ENCODE assay signal across 8 cellular contexts in the genomic region with DNA sequence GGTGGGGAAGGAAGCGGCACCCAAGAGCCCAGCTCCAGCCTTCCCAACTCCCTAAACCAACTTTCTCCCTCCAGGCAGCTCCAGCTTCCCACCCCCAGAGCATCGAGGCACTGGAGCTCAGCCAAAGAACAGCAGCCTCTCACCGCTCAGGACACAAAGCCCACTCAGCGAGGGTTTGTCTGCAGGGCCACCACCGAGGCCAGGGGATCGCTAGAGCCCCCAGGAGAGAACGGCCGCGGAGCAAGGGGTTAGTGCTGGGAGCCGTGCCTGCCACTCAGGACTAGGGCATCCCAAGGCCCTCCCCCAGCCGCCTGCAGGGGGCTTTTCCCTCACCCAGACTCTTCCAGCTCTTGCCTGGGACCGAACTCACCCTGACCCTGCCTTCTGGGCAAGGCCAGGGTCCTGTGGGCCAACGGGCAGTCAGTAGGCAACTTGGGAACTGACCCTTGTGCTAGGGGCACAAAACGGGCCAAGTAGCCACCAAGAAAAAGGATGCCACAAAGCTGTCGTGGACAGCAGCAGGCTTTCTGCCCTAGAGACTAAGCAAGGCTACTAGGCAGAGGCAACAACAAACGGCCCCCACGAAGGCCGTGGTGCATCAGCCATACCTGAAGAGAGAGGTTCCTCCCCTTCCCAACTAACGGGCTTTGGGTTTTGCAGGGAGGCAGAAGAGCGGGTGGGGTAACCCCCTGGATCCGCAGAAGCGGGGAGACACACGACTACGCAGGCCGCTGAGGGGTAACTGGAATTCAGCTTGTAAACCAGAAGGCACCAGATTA. TPM values are rescaled to one million over a fixed set of nuclear protein-coding genes. Genes with fewer than 3 reads are reported as not detected.
A peak's percentile ranks its signal among the peaks of the same experiment; 100 is the strongest.
DNase-seq lines count a peak whose midpoint lies in the region; ATAC-seq and TF ChIP-seq lines count a peak whose summit lies in the region.

No MANE protein-coding gene starts in this region.

- H3K4me3 ChIP-seq in thoracic aorta: peak overlapping the region; percentile 87

- H3K9me3 Mint-ChIP-seq in activated CD4-positive, alpha-beta T cell treated with anti-CD3 and anti-CD28 coated beads, Interleukin-2, amount 10 ng/mL, durations not matched to agents 7 days and 5 days: no peaks in the 10 kb centered on the region
- no peaks in the 10 kb centered on the region for H3K9me3 Mint-ChIP-seq in activated naive CD8-positive, alpha-beta T cell treated with anti-CD3 and anti-CD28 coated beads for 36 hours

- no peak for TF ChIP-seq CTCF in thoracic aorta (IDR thresholded peaks at IDR 0.05)

- CTCF ChIA-PET in activated CD4-positive, alpha-beta T cell treated with anti-CD3 and anti-CD28 coated beads, Interleukin-2, amount 10 ng/mL, durations not matched to agents 7 days and 5 days (lab: Charles Lee): interaction anchor here (0.9 to 7.6 kb wide), 7 partner anchors 9 to 88 kb away, joined by 3 to 82 read pairs (median 5); a partner anchor contains a TSS

- no peak for DNase-seq in activated CD4-positive, alpha-beta T cell treated with anti-CD3 and anti-CD28 coated beads, Interleukin-2, amount 10 ng/mL, durations not matched to agents 7 days and 5 days
- DNase-seq in activated CD4-positive, alpha-beta T cell treated with anti-CD3 and anti-CD28 coated beads for 1 hour: no peak
- DNase-seq in activated naive CD8-positive, alpha-beta T cell treated with anti-CD3 and anti-CD28 coated beads for 36 hours: no peak
- DNase-seq in thoracic aorta (ENCODE audit: low spot score): no peak
- DNase-seq in NCI-H446 treated with DMSO at 0.1 percent for 48 hours (lab: John Stamatoyannopoulos, UW): no peak

- H3K27ac ChIP-seq in layer of hippocampus (ENCODE audit: low read depth, low read length) (peak overlapping the region; percentile 99), thoracic aorta (peak overlapping the region; percentile 74 to 98)

- H3K27me3 ChIP-seq in layer of hippocampus (ENCODE audit: control insufficient read depth, insufficient read depth, low read length): no peaks in the 10 kb centered on the region
- H3K27me3 ChIP-seq in thoracic aorta (replicated peaks; ENCODE audit: insufficient read depth): no peaks in the 10 kb centered on the region

- peak overlapping the region; percentile 100 for H3K4me3 Mint-ChIP-seq in activated CD4-positive, alpha-beta T cell treated with anti-CD3 and anti-CD28 coated beads, Interleukin-2, amount 10 ng/mL, durations not matched to agents 7 days and 5 days
- peak overlapping the region; percentile 100 for H3K4me3 Mint-ChIP-seq in activated naive CD8-positive, alpha-beta T cell treated with anti-CD3 and anti-CD28 coated beads for 36 hours

- peaks cover 41% of the 10 kb centered on the region for H3K4me1 Mint-ChIP-seq in activated CD4-positive, alpha-beta T cell treated with anti-CD3 and anti-CD28 coated beads, Interleukin-2, amount 10 ng/mL, durations not matched to agents 7 days and 5 days
- peaks cover 30% of the 10 kb centered on the region for H3K4me1 Mint-ChIP-seq in activated naive CD8-positive, alpha-beta T cell treated with anti-CD3 and anti-CD28 coated beads for 36 hours

- H3K27me3 Mint-ChIP-seq in activated CD4-positive, alpha-beta T cell treated with anti-CD3 and anti-CD28 coated beads, Interleukin-2, amount 10 ng/mL, durations not matched to agents 7 days and 5 days: no peaks in the 10 kb centered on the region
- no peaks in the 10 kb centered on the region for H3K27me3 Mint-ChIP-seq in activated naive CD8-positive, alpha-beta T cell treated with anti-CD3 and anti-CD28 coated beads for 36 hours

- peak overlapping the region; percentile 87 for H3K27ac Mint-ChIP-seq in activated CD4-positive, alpha-beta T cell treated with anti-CD3 and anti-CD28 coated beads, Interleukin-2, amount 10 ng/mL, durations not matched to agents 7 days and 5 days
- H3K27ac Mint-ChIP-seq in activated naive CD8-positive, alpha-beta T cell treated with anti-CD3 and anti-CD28 coated beads for 36 hours: peak overlapping the region; percentile 96

- POLR2A ChIA-PET in activated CD4-positive, alpha-beta T cell treated with anti-CD3 and anti-CD28 coated beads, Interleukin-2, amount 10 ng/mL, durations not matched to agents 7 days and 5 days (lab: Charles Lee): no interaction called here

- H3K9me3 ChIP-seq in thoracic aorta: no peaks in the 10 kb centered on the region

- H3K36me3 ChIP-seq in thoracic aorta: no peaks in the 10 kb centered on the region

- ATAC-seq in thoracic aorta (ENCODE audit: insufficient number of reproducible peaks, low FRiP score, low read depth) (no peak), GM21723 (IDR thresholded peaks at IDR 0.05; ENCODE audit: unreplicated experiment) (no peak), GM19035 (IDR thresholded peaks at IDR 0.05; ENCODE audit: unreplicated experiment) (no peak)

- peaks cover 19 to 47% of the 10 kb centered on the region in 2 donors for H3K4me1 ChIP-seq in thoracic aorta (ENCODE audit: control insufficient read depth in 1 of 2, low read depth in 2 of 2)

- peaks cover 34% of the 10 kb centered on the region for H3K36me3 Mint-ChIP-seq in activated CD4-positive, alpha-beta T cell treated with anti-CD3 and anti-CD28 coated beads, Interleukin-2, amount 10 ng/mL, durations not matched to agents 7 days and 5 days (ENCODE audit: low read depth)
- H3K36me3 Mint-ChIP-seq in activated naive CD8-positive, alpha-beta T cell treated with anti-CD3 and anti-CD28 coated beads for 36 hours: peaks cover 38% of the 10 kb centered on the region

RNA-seq across cellular contexts. Expression of a gene that starts 2.3 kb away (rescaled TPM):
- 100 to 1,000 TPM; 116 to 121 TPM for total RNA-seq in activated CD4-positive, alpha-beta T cell treated with anti-CD3 and anti-CD28 coated beads, Interleukin-2, amount 10 ng/mL, durations not matched to agents 7 days and 5 days
- 100 to 1,000 TPM; 140 to 142 TPM for total RNA-seq in activated naive CD8-positive, alpha-beta T cell treated with anti-CD3 and anti-CD28 coated beads for 36 hours
- total RNA-seq in thoracic aorta: 10 to 100 TPM; 51.6 to 58.9 TPM

RNA-seq across cellular contexts. Expression of a gene that starts 3.2 kb away (rescaled TPM):
- total RNA-seq in activated CD4-positive, alpha-beta T cell treated with anti-CD3 and anti-CD28 coated beads, Interleukin-2, amount 10 ng/mL, durations not matched to agents 7 days and 5 days: 1 to 10 TPM; 7.9 to 8.5 TPM
- 1 to 10 TPM; 3.4 to 6.2 TPM for total RNA-seq in activated naive CD8-positive, alpha-beta T cell treated with anti-CD3 and anti-CD28 coated beads for 36 hours
- total RNA-seq in thoracic aorta: 10 to 100 TPM in 1 of 2 donors, under 1 TPM in 1; 0.78 to 23.4 TPM

RNA-seq across cellular contexts. Expression of a gene that starts 24.9 kb away (rescaled TPM):
- total RNA-seq in activated CD4-positive, alpha-beta T cell treated with anti-CD3 and anti-CD28 coated beads, Interleukin-2, amount 10 ng/mL, durations not matched to agents 7 days and 5 days: 10 to 100 TPM; 14.2 to 16.5 TPM
- 10 to 100 TPM; 15.2 to 15.7 TPM for total RNA-seq in activated naive CD8-positive, alpha-beta T cell treated with anti-CD3 and anti-CD28 coated beads for 36 hours
- total RNA-seq in thoracic aorta: 10 to 100 TPM; 11.2 to 21.4 TPM

RNA-seq across cellular contexts. Expression of a gene that starts 34.5 kb away (rescaled TPM):
- 10 to 100 TPM; 72.9 to 83.2 TPM for total RNA-seq in activated CD4-positive, alpha-beta T cell treated with anti-CD3 and anti-CD28 coated beads, Interleukin-2, amount 10 ng/mL, durations not matched to agents 7 days and 5 days
- total RNA-seq in activated naive CD8-positive, alpha-beta T cell treated with anti-CD3 and anti-CD28 coated beads for 36 hours: 100 to 1,000 TPM; 150 to 153 TPM
- 10 to 100 TPM; 60.1 to 66.4 TPM for total RNA-seq in thoracic aorta

RNA-seq across cellular contexts. Expression of a gene that starts 43.2 kb away (rescaled TPM):
- 100 to 1,000 TPM; 303 to 334 TPM for total RNA-seq in activated CD4-positive, alpha-beta T cell treated with anti-CD3 and anti-CD28 coated beads, Interleukin-2, amount 10 ng/mL, durations not matched to agents 7 days and 5 days
- total RNA-seq in activated naive CD8-positive, alpha-beta T cell treated with anti-CD3 and anti-CD28 coated beads for 36 hours: 100 to 1,000 TPM; 112 to 123 TPM
- 10 to 100 TPM; 31.7 to 92.1 TPM for total RNA-seq in thoracic aorta
